In genomic region chr9:87502446-87503232, GRCh38 we compare ENCODE assay signal across 10 cellular contexts. TPM values are rescaled to one million over a fixed set of nuclear protein-coding genes. Genes with fewer than 3 reads are reported as not detected.
DNase-seq lines count a peak whose midpoint lies in the region; ATAC-seq and TF ChIP-seq lines count a peak whose summit lies in the region.
"Had no signal": no experiment of that assay in that cellular context is flagged by ENCODE, and none has a peak within 500 bp of the region (broad histone marks: within the 10 kb centered on the region; RNA-seq: fewer than 3 reads in every experiment).

No MANE protein-coding gene starts in this region.

- CTCF ChIA-PET in activated naive CD4-positive, alpha-beta T cell treated with anti-CD3 and anti-CD28 coated beads for 36 hours (lab: Charles Lee) = no interaction called here

- H3K4me3 ChIP-seq in right cardiac atrium (ENCODE audit: low read length) = no peak overlapping the region
- H3K4me3 ChIP-seq in gastrocnemius medialis = no peak overlapping the region

- peak; percentile 40 for ATAC-seq in HG02610 (IDR thresholded peaks at IDR 0.05; ENCODE audit: unreplicated experiment)
- peak; percentile 10 to 17 for ATAC-seq in right cardiac atrium
- peak; percentile 19 to 43 for ATAC-seq in gastrocnemius medialis

- H3K27me3 ChIP-seq in right cardiac atrium (ENCODE audit: control insufficient read depth, insufficient read depth) = no peaks in the 10 kb centered on the region
- H3K27me3 ChIP-seq in gastrocnemius medialis = no peaks in the 10 kb centered on the region

- H3K4me3 Mint-ChIP-seq in activated naive CD4-positive, alpha-beta T cell treated with anti-CD3 and anti-CD28 coated beads for 36 hours = no peak overlapping the region

- no peaks in the 10 kb centered on the region for H3K9me3 Mint-ChIP-seq in activated naive CD4-positive, alpha-beta T cell treated with anti-CD3 and anti-CD28 coated beads for 36 hours
- H3K9me3 Mint-ChIP-seq: activated T-cell treated with anti-CD3 and anti-CD28 coated beads, Interleukin-2, amount 50 U/mL, for 72 hours had no signal

- H3K36me3 Mint-ChIP-seq in activated naive CD4-positive, alpha-beta T cell treated with anti-CD3 and anti-CD28 coated beads for 36 hours (ENCODE audit: low read depth) = no peaks in the 10 kb centered on the region

- DNase-seq in OCI-M1 (lab: John Stamatoyannopoulos, UW) = peak; percentile 62
- DNase-seq in right cardiac atrium = peak in 1 of 3 donors; percentile 60
- no peak for DNase-seq in gastrocnemius medialis
- no peak for DNase-seq in stimulated activated CD8-positive, alpha-beta memory T cell treated with anti-CD3 and anti-CD28 coated beads, Interleukin-4, amount 100 ng/mL, for 48 hours
- no peak for DNase-seq in NCI-H1436 treated with DMSO at 0.1 percent for 48 hours (lab: John Stamatoyannopoulos, UW)
- no peak for DNase-seq in activated naive CD4-positive, alpha-beta T cell treated with anti-CD3 and anti-CD28 coated beads for 36 hours
- no peak for DNase-seq in RPMI8226
- DNase-seq: activated T-cell treated with anti-CD3 and anti-CD28 coated beads, Interleukin-2, amount 50 U/mL, for 72 hours; NCI-H510A had no signal

- peaks cover 17% of the 10 kb centered on the region for H3K4me1 Mint-ChIP-seq in activated naive CD4-positive, alpha-beta T cell treated with anti-CD3 and anti-CD28 coated beads for 36 hours (ENCODE audit: low read depth)

- in situ Hi-C loops in gastrocnemius medialis (cut with MboI; ENCODE audit: low sequenced_read_pairs in 4 of 4) = loop anchor here in 1 of 4 donors (10.0 kb wide), 1 partner anchor 62 kb away; no protein-coding TSS in a partner anchor

- no peaks in the 10 kb centered on the region for H3K36me3 ChIP-seq in gastrocnemius medialis

- TF ChIP-seq POLR2A in gastrocnemius medialis (IDR thresholded peaks at IDR 0.05) = no peak

- H3K27me3 Mint-ChIP-seq in activated naive CD4-positive, alpha-beta T cell treated with anti-CD3 and anti-CD28 coated beads for 36 hours (ENCODE audit: low read depth) = peaks cover 40% of the 10 kb centered on the region

- no peak for TF ChIP-seq CTCF in gastrocnemius medialis (IDR thresholded peaks at IDR 0.05 in 4 of 5, conservative IDR thresholded peaks at IDR 0.05 in 1 of 5)

- H3K27ac ChIP-seq in right cardiac atrium (ENCODE audit: low read length) (peak overlapping the region; percentile 41), gastrocnemius medialis (no peak overlapping the region)

- H3K4me1 ChIP-seq in right cardiac atrium (ENCODE audit: control insufficient read depth, insufficient read depth, low read length) (peaks cover 7% of the 10 kb centered on the region), gastrocnemius medialis (peaks cover 6 to 7% of the 10 kb centered on the region in 2 donors)

- WGBS in right cardiac atrium = 59% methylated on average over 6 of the region's 6 CpGs

- no peaks in the 10 kb centered on the region for H3K9me3 ChIP-seq in right cardiac atrium (ENCODE audit: control insufficient read depth, low read length)
- no peaks in the 10 kb centered on the region for H3K9me3 ChIP-seq in gastrocnemius medialis

- H3K27ac Mint-ChIP-seq in activated naive CD4-positive, alpha-beta T cell treated with anti-CD3 and anti-CD28 coated beads for 36 hours = no peak overlapping the region
- H3K27ac Mint-ChIP-seq: activated T-cell treated with anti-CD3 and anti-CD28 coated beads, Interleukin-2, amount 50 U/mL, for 72 hours had no signal

- intact Hi-C loops in right cardiac atrium (cut with DNase I) (no loop called here), gastrocnemius medialis (cut with DNase I; ENCODE audit: low total_unique reads) (no loop called here)
- intact Hi-C loops in activated naive CD4-positive, alpha-beta T cell treated with anti-CD3 and anti-CD28 coated beads for 36 hours (cut with micrococcal nuclease) = no loop called here

RNA-seq across cellular contexts. Expression of gene DAPK1, which starts 5.0 kb away (rescaled TPM):
- 10 to 100 TPM; 15.1 to 20.1 (median 18.5) TPM for total RNA-seq in right cardiac atrium
- 5.2 TPM for polyA plus RNA-seq in right cardiac atrium
- 1 to 10 TPM; 1.2 to 4.3 (median 2.7) TPM for total RNA-seq in gastrocnemius medialis
- under 1 TPM; 0.20 to 0.50 TPM for total RNA-seq in activated naive CD4-positive, alpha-beta T cell treated with anti-CD3 and anti-CD28 coated beads for 36 hours
